Comparison of ENCODE assay signal across 8 cellular contexts in genomic region chr14:75196468-75196867, GRCh38. TPM values are rescaled to one million over a fixed set of nuclear protein-coding genes. Genes with fewer than 3 reads are reported as not detected.
DNase-seq lines count a peak whose midpoint lies in the region; ATAC-seq and TF ChIP-seq lines count a peak whose summit lies in the region.

No MANE protein-coding gene starts in this region.

- H3K4me1 Mint-ChIP-seq in activated CD4-positive, alpha-beta T cell treated with anti-CD3 and anti-CD28 coated beads for 36 hours = no peaks in the 10 kb centered on the region

- no peak overlapping the region for H3K4me3 Mint-ChIP-seq in activated CD4-positive, alpha-beta T cell treated with anti-CD3 and anti-CD28 coated beads for 36 hours

- H3K9me3 ChIP-seq in Loucy (ENCODE audit: insufficient read depth, low read depth, low read length) = no peaks in the 10 kb centered on the region
- H3K9me3 ChIP-seq in mucosa of rectum (ENCODE audit: control insufficient read depth in 2 of 2, low read length in 2 of 2) = no peaks in the 10 kb centered on the region

- peaks cover 18% of the 10 kb centered on the region for H3K4me1 ChIP-seq in Loucy (ENCODE audit: insufficient read depth, low read length, poor library complexity, severe bottlenecking)
- peaks cover 21 to 38% of the 10 kb centered on the region in 2 donors for H3K4me1 ChIP-seq in mucosa of rectum (ENCODE audit: control insufficient read depth in 2 of 2, insufficient read depth in 2 of 2, low read length in 2 of 2)

- peak overlapping the region; percentile 16; the same call in 1 of the 2 replicates for H2AFZ ChIP-seq in Loucy (ENCODE audit: low read length)

- no peak overlapping the region for H3K9ac ChIP-seq in Loucy (ENCODE audit: low read depth, low read length, poor library complexity, severe bottlenecking)
- H3K9ac ChIP-seq in mucosa of rectum (ENCODE audit: low read depth in 1 of 2, low read length in 2 of 2) = peak overlapping the region in 1 of 2 donors; percentile 56

- no peaks in the 10 kb centered on the region for H3K79me2 ChIP-seq in Loucy (ENCODE audit: insufficient read depth, low read length)

- H3K27ac ChIP-seq in VCaP = peak overlapping the region; percentile 21; the same call in 1 of the 2 replicates
- peak overlapping the region; percentile 62 to 69 for H3K27ac ChIP-seq in mucosa of rectum (ENCODE audit: low read depth in 2 of 2, low read length in 2 of 2)

- H3K27me3 ChIP-seq in Loucy (ENCODE audit: insufficient read depth, low read length, poor library complexity, severe bottlenecking) (no peaks in the 10 kb centered on the region), mucosa of rectum (ENCODE audit: control insufficient read depth in 2 of 2, insufficient read depth in 2 of 2, low read length in 2 of 2) (no peaks in the 10 kb centered on the region)

- H3K27ac Mint-ChIP-seq in activated CD4-positive, alpha-beta T cell treated with anti-CD3 and anti-CD28 coated beads for 36 hours = no peak overlapping the region

- POLR2A ChIA-PET in activated CD4-positive, alpha-beta T cell treated with anti-CD3 and anti-CD28 coated beads for 36 hours (lab: Charles Lee) = no interaction called here

- H3K4me3 ChIP-seq in Loucy (ENCODE audit: low read length, poor library complexity, severe bottlenecking) = no peak overlapping the region
- no peak overlapping the region for H3K4me3 ChIP-seq in mucosa of rectum (ENCODE audit: low read length in 2 of 2)

- in situ Hi-C loops in G401 (cut with HindIII; ENCODE audit: low sequenced_read_pairs) = no loop called here

- DNase-seq in CMK (ENCODE audit: low read depth) (peak; percentile 48), G401 (ENCODE audit: low spot score) (no peak), NCI-H2227 treated with DMSO at 0.1 percent for 48 hours (lab: John Stamatoyannopoulos, UW) (no peak), NCI-H82 (lab: John Stamatoyannopoulos, UW) (no peak)
- DNase-seq in activated CD4-positive, alpha-beta T cell treated with anti-CD3 and anti-CD28 coated beads for 36 hours = no peak

- peak overlapping the region; percentile 4 for H3K4me2 ChIP-seq in Loucy (ENCODE audit: low read depth, low read length, poor library complexity, severe bottlenecking)

- TF ChIP-seq CTCF in Loucy (conservative IDR thresholded peaks at IDR 0.05; ENCODE audit: low read length) (no peak), VCaP (conservative IDR thresholded peaks at IDR 0.05) (no peak)

- H3F3A ChIP-seq in Loucy (ENCODE audit: low read depth) = no peaks in the 10 kb centered on the region

- H3K27me3 Mint-ChIP-seq in activated CD4-positive, alpha-beta T cell treated with anti-CD3 and anti-CD28 coated beads for 36 hours = no peaks in the 10 kb centered on the region

- H3K36me3 Mint-ChIP-seq in activated CD4-positive, alpha-beta T cell treated with anti-CD3 and anti-CD28 coated beads for 36 hours (ENCODE audit: low read depth) = no peaks in the 10 kb centered on the region

- H3K36me3 ChIP-seq in Loucy (ENCODE audit: insufficient read depth, low read length) (no peaks in the 10 kb centered on the region), mucosa of rectum (ENCODE audit: control insufficient read depth in 2 of 2, insufficient read depth in 2 of 2, low read length in 2 of 2) (no peaks in the 10 kb centered on the region)

- CTCF ChIA-PET in activated CD4-positive, alpha-beta T cell treated with anti-CD3 and anti-CD28 coated beads for 36 hours (lab: Charles Lee) = interaction anchor here (0.6 to 0.7 kb wide), 2 partner anchors 98 to 106 kb away, joined by 3 read pairs; no protein-coding TSS in a partner anchor

- H4K20me1 ChIP-seq in Loucy (ENCODE audit: insufficient read depth, low read length, poor library complexity, severe bottlenecking) = no peaks in the 10 kb centered on the region

- no peaks in the 10 kb centered on the region for H3K9me2 ChIP-seq in Loucy (replicated peaks; ENCODE audit: low read depth, low read length)

- no peak for ATAC-seq in activated CD4-positive, alpha-beta T cell treated with anti-CD3 and anti-CD28 coated beads for 36 hours

- H3K9me3 Mint-ChIP-seq in activated CD4-positive, alpha-beta T cell treated with anti-CD3 and anti-CD28 coated beads for 36 hours (ENCODE audit: low read depth) = no peaks in the 10 kb centered on the region

- intact Hi-C loops in activated CD4-positive, alpha-beta T cell treated with anti-CD3 and anti-CD28 coated beads for 36 hours (cut with DNase I, micrococcal nuclease) = no loop called here

RNA-seq across cellular contexts. Expression of gene TMED10, which starts 20.1 kb away (rescaled TPM):
- total RNA-seq in G401 (2014; rRNA removed; shearing (Covaris generic)) = 180 and 202 TPM in 2 replicates
- 100 to 1,000 TPM; 179 to 253 TPM for total RNA-seq in activated CD4-positive, alpha-beta T cell treated with anti-CD3 and anti-CD28 coated beads for 36 hours
